In genomic region chr1:25550683-25551310, GRCh38 we compare ENCODE assay signal across 11 cellular contexts. TPM values are rescaled to one million over a fixed set of nuclear protein-coding genes. Genes with fewer than 3 reads are reported as not detected.
DNase-seq lines count a peak whose midpoint lies in the region; ATAC-seq and TF ChIP-seq lines count a peak whose summit lies in the region.
"Had no signal": no experiment of that assay in that cellular context is flagged by ENCODE, and none has a peak within 500 bp of the region (broad histone marks: within the 10 kb centered on the region; RNA-seq: fewer than 3 reads in every experiment).

No MANE protein-coding gene starts in this region.

- TF ChIP-seq CTCF in activated B cell treated with CpG ODN at 0.5 μM for 24 hours (IDR thresholded peaks at IDR 0.05) (no peak), fibroblast of the aortic adventitia (IDR thresholded peaks at IDR 0.05; ENCODE audit: insufficient read depth, low read length) (no peak), ovary (IDR thresholded peaks at IDR 0.05) (no peak), left lung (IDR thresholded peaks at IDR 0.05) (no peak)

- DNase-seq in EH (ENCODE audit: low read depth) (peak; percentile 86), activated B cell treated with CpG ODN at 0.5 μM for 24 hours (no peak), fibroblast of the aortic adventitia (ENCODE audit: low read depth) (peak; percentile 17), ovary (peak in 3 of 5 donors; percentile 51 to 67 (median 66)), left lung (no peak), SIG-M5 treated with dmso at 0.1 percent for 504 hours (lab: John Stamatoyannopoulos, UW; ENCODE audit: unreplicated experiment) (no peak)
- DNase-seq in activated CD4-positive, CD25-positive, alpha-beta regulatory T cell (lab: John Stamatoyannopoulos, UW) = no peak
- DNase-seq: DMS153; effector CD4-positive, alpha-beta T cell had no signal

- H3K36me3 ChIP-seq in ovary (no peaks in the 10 kb centered on the region), left lung (peaks cover 0 to 5% of the 10 kb centered on the region in 2 donors)
- H3K36me3 ChIP-seq: Peyer's patch had no signal

- POLR2A ChIA-PET in activated B cell treated with CpG ODN at 0.5 μM for 24 hours (lab: Charles Lee) = interaction anchor here (0.6 to 1.7 kb wide), 2 partner anchors 9 to 51 kb away, joined by 3 to 7 read pairs; no protein-coding TSS in a partner anchor

- no peaks in the 10 kb centered on the region for H3K9me3 Mint-ChIP-seq in activated B cell treated with CpG ODN at 0.5 μM for 24 hours

- H3K4me3 ChIP-seq in fibroblast of the aortic adventitia (ENCODE audit: low read depth, low read length) (no peak overlapping the region), ovary (no peak overlapping the region), left lung (no peak overlapping the region)
- H3K4me3 ChIP-seq: Peyer's patch had no signal

- H3K9me3 ChIP-seq in ovary (no peaks in the 10 kb centered on the region), left lung (no peaks in the 10 kb centered on the region)
- H3K9me3 ChIP-seq: Peyer's patch had no signal

- intact Hi-C loops in activated B cell treated with CpG ODN at 0.5 μM for 24 hours (cut with micrococcal nuclease) = loop anchor here (1.0 kb wide), 1 partner anchor 27 kb away; no protein-coding TSS in a partner anchor
- intact Hi-C loops in ovary (cut with DNase I) = no loop called here
- intact Hi-C loops in left lung (cut with DNase I) = no loop called here

- no peak overlapping the region for H3K4me3 Mint-ChIP-seq in activated B cell treated with CpG ODN at 0.5 μM for 24 hours

- no peaks in the 10 kb centered on the region for H3K27me3 ChIP-seq in ovary
- no peaks in the 10 kb centered on the region for H3K27me3 ChIP-seq in left lung
- H3K27me3 ChIP-seq: Peyer's patch had no signal

- 37 to 50% (median 39%) methylated on average over 3 of the region's 3 CpGs for WGBS in ovary, 3 donors

- TF ChIP-seq POLR2A in ovary (IDR thresholded peaks at IDR 0.05) = no peak

- no peak for TF ChIP-seq EP300 in ovary (IDR thresholded peaks at IDR 0.05)

- peak overlapping the region; percentile 92 for H3K27ac Mint-ChIP-seq in activated B cell treated with CpG ODN at 0.5 μM for 24 hours

- CTCF ChIA-PET in activated B cell treated with CpG ODN at 0.5 μM for 24 hours (lab: Charles Lee) = interaction anchor here (0.8 to 1.2 kb wide), 2 partner anchors 22 to 259 kb away, joined by 3 to 4 read pairs; no protein-coding TSS in a partner anchor

- H3K4me1 ChIP-seq in ovary (ENCODE audit: insufficient read depth) (peaks cover 30% of the 10 kb centered on the region), left lung (peaks cover 19 to 66% of the 10 kb centered on the region in 2 donors)

- H3K27ac ChIP-seq in ovary (no peak overlapping the region), left lung (no peak overlapping the region)

- H3K4me1 Mint-ChIP-seq in activated B cell treated with CpG ODN at 0.5 μM for 24 hours = peaks cover 57% of the 10 kb centered on the region

- ATAC-seq in activated B cell treated with CpG ODN at 0.5 μM for 24 hours (ENCODE audit: low read depth) (no peak), left lung (no peak), GM21526 (IDR thresholded peaks at IDR 0.05; ENCODE audit: low FRiP score, unreplicated experiment) (no peak)

- peaks cover 1% of the 10 kb centered on the region for H3K36me3 Mint-ChIP-seq in activated B cell treated with CpG ODN at 0.5 μM for 24 hours (ENCODE audit: low read depth)

- no peaks in the 10 kb centered on the region for H3K27me3 Mint-ChIP-seq in activated B cell treated with CpG ODN at 0.5 μM for 24 hours

RNA-seq across cellular contexts. Expression of gene LDLRAP1, which starts 7.4 kb away (rescaled TPM):
- total RNA-seq in activated B cell treated with CpG ODN at 0.5 μM for 24 hours = 8.7 and 10.8 TPM in 2 replicates
- 5.3 and 12.4 TPM in 2 replicates for total RNA-seq in fibroblast of the aortic adventitia (ENCODE audit: low replicate concordance)
- 10 to 100 TPM in 6 of 7 donors, 1 to 10 TPM in 1; 9.3 to 17.4 (median 13.7) TPM for total RNA-seq in ovary
- polyA plus RNA-seq in ovary = 10 to 100 TPM in 1 of 2 donors, 1 to 10 TPM in 1; 9.1 to 12.2 TPM
- 10 to 100 TPM; 24.2 to 25.0 TPM for total RNA-seq in left lung

Comparison
In these comparisons a context has a peak if more than half of its experiments do, and no peak if none do; other contexts are left out.
1. DNase-seq: peak in EH (single experiment), fibroblast of the aortic adventitia (single experiment) and ovary (3 of 5); none in activated B cell treated with CpG ODN at 0.5 μM for 24 hours (single experiment), left lung (0 of 2), activated CD4-positive, CD25-positive, alpha-beta regulatory T cell (0 of 4) and SIG-M5 treated with dmso at 0.1 percent for 504 hours (single experiment).